ENCODE assay signal across 19 cellular contexts in the genomic region with DNA sequence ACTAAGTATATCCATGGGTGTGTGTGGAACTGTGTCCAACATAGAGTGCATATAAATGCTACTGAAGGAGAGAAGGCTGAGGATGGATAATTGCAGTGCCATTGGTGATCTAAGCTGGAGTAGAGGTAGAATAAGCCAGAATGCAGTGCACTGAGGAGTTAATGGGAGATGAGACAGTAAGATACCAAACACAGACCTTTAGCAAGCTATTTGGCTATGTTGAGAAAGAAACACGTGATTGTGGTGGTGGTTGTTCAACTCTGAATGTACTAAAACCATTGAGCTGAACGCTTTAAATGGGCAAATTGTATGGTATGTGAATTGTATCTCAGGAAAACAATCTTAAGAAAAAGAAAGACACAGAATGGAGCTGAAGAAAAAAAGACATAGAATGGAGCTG. TPM values are rescaled to one million over a fixed set of nuclear protein-coding genes. Genes with fewer than 3 reads are reported as not detected.
"Had no signal": no experiment of that assay in that cellular context is flagged by ENCODE, and none has a peak within 500 bp of the region (broad histone marks: within the 10 kb centered on the region; RNA-seq: fewer than 3 reads in every experiment).

No MANE protein-coding gene starts in this region.

- H3K27ac Mint-ChIP-seq: activated naive CD4-positive, alpha-beta T cell treated with anti-CD3 and anti-CD28 coated beads, Interleukin-2, amount 50 U/mL, for 72 hours; activated T-helper 1 cell treated with anti-CD3 and anti-CD28 coated beads, Interleukin-12 subunit alpha, Interleukin-12 subunit beta, Interleukin-2, Interleukin-4 antibody, amounts not matched to agents 30 ng/mL and 10 ng/mL and 1 ng/mL, durations not matched to agents 14 hours and 24 hours and 36 hours; nephron; stimulated activated memory B cell treated with anti-CD40 and anti-IgM and Interleukin-4, amounts not matched to agents 10 μg/mL and 1 μg/mL and 100 μg/mL, for 72 hours had no signal

- H3K36me3 ChIP-seq: pancreas, sigmoid colon, uterus, WERI-Rb-1 had no signal

- H3K4me3 Mint-ChIP-seq: activated T-helper 1 cell treated with anti-CD3 and anti-CD28 coated beads, Interleukin-12 subunit alpha, Interleukin-12 subunit beta, Interleukin-2, Interleukin-4 antibody, amounts not matched to agents 30 ng/mL and 10 ng/mL and 1 ng/mL, durations not matched to agents 14 hours and 24 hours and 36 hours; nephron; stimulated activated memory B cell treated with anti-CD40 and anti-IgM and Interleukin-4, amounts not matched to agents 10 μg/mL and 1 μg/mL and 100 μg/mL, for 72 hours had no signal

- H3K4me3 ChIP-seq: coronary artery, heart right ventricle, pancreas, sigmoid colon, smooth muscle cell, uterus had no signal

- H3K9me3 ChIP-seq: heart right ventricle, pancreas, sigmoid colon, uterus had no signal

- H3K27ac ChIP-seq: coronary artery, epithelial cell of prostate, sigmoid colon, uterus, WERI-Rb-1 had no signal

- DNase-seq: heart right ventricle, kidney, sigmoid colon, trophoblast cell, uterus, WERI-Rb-1 had no signal

- H3K27me3 ChIP-seq: heart right ventricle, pancreas, sigmoid colon, uterus had no signal

- H3K9me3 Mint-ChIP-seq: nephron had no signal

- FAIRE-seq: astrocyte, kidney, pancreas, TTC549 had no signal

- H3K27me3 Mint-ChIP-seq: stimulated activated memory B cell treated with anti-CD40 and anti-IgM and Interleukin-4, amounts not matched to agents 10 μg/mL and 1 μg/mL and 100 μg/mL, for 72 hours had no signal

RNA-seq across cellular contexts. Expression of a gene that starts 22.8 kb away (rescaled TPM):
- total RNA-seq: astrocyte, fibroblast of villous mesenchyme, lung microvascular endothelial cell, smooth muscle cell had no signal
- polyA plus RNA-seq: smooth muscle cell had no signal

RNA-seq across cellular contexts. Expression of a gene that starts 25.5 kb away (rescaled TPM):
- total RNA-seq: activated CD8-positive, alpha-beta memory T cell treated with anti-CD3 and anti-CD28 coated beads for 36 hours; activated T-helper 1 cell treated with anti-CD3 and anti-CD28 coated beads, Interleukin-12 subunit alpha, Interleukin-12 subunit beta, Interleukin-2, Interleukin-4 antibody, amounts not matched to agents 30 ng/mL and 10 ng/mL and 1 ng/mL, durations not matched to agents 14 hours and 24 hours and 36 hours; fibroblast of villous mesenchyme; lung microvascular endothelial cell had no signal

RNA-seq across cellular contexts. Expression of a gene that starts 49.3 kb away (rescaled TPM):
- total RNA-seq: fibroblast of villous mesenchyme, lung microvascular endothelial cell, smooth muscle cell had no signal
- polyA plus RNA-seq: smooth muscle cell had no signal
